In the genomic region with DNA sequence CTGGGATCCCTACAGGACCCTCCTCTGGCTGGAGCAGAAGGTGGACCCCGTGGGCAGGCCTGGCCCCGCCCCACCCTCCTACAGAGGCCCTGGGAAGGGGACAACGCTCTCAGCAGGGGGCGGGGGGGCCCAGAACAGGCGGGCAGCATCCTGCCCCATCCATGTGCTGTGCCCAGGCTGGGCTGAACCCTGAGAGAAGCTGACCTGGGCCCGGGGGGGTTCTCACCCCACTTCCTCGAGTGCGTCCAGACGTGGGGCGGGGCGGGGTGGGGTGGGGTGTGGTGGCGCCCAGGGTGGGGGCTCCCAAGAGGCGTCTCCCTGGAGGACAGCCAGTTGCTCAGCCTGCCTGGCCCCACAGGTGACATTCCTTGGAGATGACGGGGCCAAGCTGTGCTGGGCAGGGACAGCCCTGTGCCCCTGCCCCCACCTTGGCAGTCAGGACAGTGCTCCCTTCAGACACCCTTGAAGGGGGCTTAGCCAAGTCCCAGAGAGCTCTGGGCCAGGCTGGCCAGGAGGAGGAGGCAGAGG, we compare ENCODE assay signal across 1 cellular context.
A peak's percentile ranks its signal among the peaks of the same experiment; 100 is the strongest.
TF ChIP-seq lines count a peak whose summit lies in the region.

No MANE protein-coding gene starts in this region.

TF ChIP-seq in K562, 482 proteins besides CTCF, POLR2A, EP300 and RAD21 (continued from another document):
- TF ChIP-seq, protein P1, sequence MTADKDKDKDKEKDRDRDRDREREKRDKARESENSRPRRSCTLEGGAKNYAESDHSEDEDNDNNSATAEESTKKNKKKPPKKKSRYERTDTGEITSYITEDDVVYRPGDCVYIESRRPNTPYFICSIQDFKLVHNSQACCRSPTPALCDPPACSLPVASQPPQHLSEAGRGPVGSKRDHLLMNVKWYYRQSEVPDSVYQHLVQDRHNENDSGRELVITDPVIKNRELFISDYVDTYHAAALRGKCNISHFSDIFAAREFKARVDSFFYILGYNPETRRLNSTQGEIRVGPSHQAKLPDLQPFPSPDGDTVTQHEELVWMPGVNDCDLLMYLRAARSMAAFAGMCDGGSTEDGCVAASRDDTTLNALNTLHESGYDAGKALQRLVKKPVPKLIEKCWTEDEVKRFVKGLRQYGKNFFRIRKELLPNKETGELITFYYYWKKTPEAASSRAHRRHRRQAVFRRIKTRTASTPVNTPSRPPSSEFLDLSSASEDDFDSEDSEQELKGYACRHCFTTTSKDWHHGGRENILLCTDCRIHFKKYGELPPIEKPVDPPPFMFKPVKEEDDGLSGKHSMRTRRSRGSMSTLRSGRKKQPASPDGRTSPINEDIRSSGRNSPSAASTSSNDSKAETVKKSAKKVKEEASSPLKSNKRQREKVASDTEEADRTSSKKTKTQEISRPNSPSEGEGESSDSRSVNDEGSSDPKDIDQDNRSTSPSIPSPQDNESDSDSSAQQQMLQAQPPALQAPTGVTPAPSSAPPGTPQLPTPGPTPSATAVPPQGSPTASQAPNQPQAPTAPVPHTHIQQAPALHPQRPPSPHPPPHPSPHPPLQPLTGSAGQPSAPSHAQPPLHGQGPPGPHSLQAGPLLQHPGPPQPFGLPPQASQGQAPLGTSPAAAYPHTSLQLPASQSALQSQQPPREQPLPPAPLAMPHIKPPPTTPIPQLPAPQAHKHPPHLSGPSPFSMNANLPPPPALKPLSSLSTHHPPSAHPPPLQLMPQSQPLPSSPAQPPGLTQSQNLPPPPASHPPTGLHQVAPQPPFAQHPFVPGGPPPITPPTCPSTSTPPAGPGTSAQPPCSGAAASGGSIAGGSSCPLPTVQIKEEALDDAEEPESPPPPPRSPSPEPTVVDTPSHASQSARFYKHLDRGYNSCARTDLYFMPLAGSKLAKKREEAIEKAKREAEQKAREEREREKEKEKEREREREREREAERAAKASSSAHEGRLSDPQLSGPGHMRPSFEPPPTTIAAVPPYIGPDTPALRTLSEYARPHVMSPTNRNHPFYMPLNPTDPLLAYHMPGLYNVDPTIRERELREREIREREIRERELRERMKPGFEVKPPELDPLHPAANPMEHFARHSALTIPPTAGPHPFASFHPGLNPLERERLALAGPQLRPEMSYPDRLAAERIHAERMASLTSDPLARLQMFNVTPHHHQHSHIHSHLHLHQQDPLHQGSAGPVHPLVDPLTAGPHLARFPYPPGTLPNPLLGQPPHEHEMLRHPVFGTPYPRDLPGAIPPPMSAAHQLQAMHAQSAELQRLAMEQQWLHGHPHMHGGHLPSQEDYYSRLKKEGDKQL (CRISPR knock-in tag; IDR thresholded peaks at IDR 0.05; ENCODE audit: borderline replicate concordance) = 0 out of 2 replicates have a peak, but pooled peaks have one; percentile 35
- no peak for TF ChIP-seq PPARD (CRISPR knock-in tag; IDR thresholded peaks at IDR 0.05)
- TF ChIP-seq ZNF133 (CRISPR knock-in tag; IDR thresholded peaks at IDR 0.05) = no peak
TF ChIP-seq in K562: peak in this region for 10.
